In the genomic region with DNA sequence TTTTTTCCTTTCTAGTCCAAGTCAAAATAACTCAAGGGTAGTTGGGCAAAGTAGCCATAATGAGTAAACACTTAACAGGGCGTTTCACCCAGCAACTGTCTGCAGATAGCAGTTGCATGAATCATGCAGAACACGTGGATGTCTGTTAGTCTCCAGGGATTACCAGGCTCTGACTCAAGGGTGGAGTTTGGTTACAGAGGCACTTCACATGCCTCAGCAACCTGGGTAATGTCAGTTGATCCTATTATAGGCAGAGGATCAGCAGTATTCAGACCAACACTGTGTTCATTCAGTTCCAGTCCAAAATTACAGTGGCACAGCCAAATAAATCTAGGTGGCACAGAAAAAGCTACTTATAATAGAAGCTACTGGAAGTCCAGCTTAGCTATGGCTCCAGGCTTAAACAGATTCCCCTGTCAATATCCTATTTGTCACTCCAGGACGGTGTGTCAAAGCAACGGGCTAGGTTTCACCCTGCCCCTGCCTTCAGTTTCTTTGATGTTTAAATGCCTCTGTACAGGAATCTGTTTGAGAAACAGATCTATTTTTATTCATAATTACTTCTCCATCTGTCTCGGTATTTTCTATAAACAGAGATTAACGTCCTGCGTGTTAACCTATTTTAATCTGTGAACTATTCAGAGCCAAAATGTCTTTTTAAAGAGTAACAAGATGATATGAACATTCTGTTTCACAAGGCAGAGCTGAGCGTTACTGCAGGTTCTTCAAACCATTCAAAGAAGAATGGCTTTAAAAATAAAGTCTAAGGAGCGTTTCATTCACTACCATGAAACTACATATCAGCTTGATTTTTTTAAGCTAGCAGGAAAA, we compare ENCODE assay signal across 1 cellular context.
TF ChIP-seq lines count a peak whose summit lies in the region.

No MANE protein-coding gene starts in this region.

TF ChIP-seq in K562, 482 proteins besides CTCF, POLR2A, EP300 and RAD21 (continued from another document and continues in another):
- TF ChIP-seq NCOA6 (IDR thresholded peaks at IDR 0.05) = no peak
- TF ChIP-seq HCFC1 (IDR thresholded peaks at IDR 0.05; ENCODE audit: low read depth, low read length) = no peak
- no peak for TF ChIP-seq ZFX (CRISPR knock-in tag; IDR thresholded peaks at IDR 0.05)
- TF ChIP-seq TEAD1 (CRISPR knock-in tag; IDR thresholded peaks at IDR 0.05) = peak in 1 of 2 experiments; percentile 47; a peak in 1 of 4 replicates
- TF ChIP-seq BMI1 (IDR thresholded peaks at IDR 0.05; ENCODE audit: low read length) = no peak
- peak; percentile 49; the same call in 1 of the 2 replicates for TF ChIP-seq MYBL2 (IDR thresholded peaks at IDR 0.05; ENCODE audit: low read depth)
- TF ChIP-seq MYBL2 (CRISPR knock-in tag; IDR thresholded peaks at IDR 0.05; ENCODE audit: borderline replicate concordance) = no peak
- TF ChIP-seq NRF1 (conservative IDR thresholded peaks at IDR 0.05 in 1 of 2, IDR thresholded peaks at IDR 0.05 in 1 of 2) = no peak
- no peak for TF ChIP-seq ILK (tag; IDR thresholded peaks at IDR 0.05; ENCODE audit: borderline replicate concordance, low read depth)
- TF ChIP-seq TBL1XR1 (IDR thresholded peaks at IDR 0.05; ENCODE audit: low read length in 2 of 2) = peak in 1 of 2 experiments; percentile 36; a peak in 1 of 4 replicates
- TF ChIP-seq DEAF1 (CRISPR knock-in tag; IDR thresholded peaks at IDR 0.05) = no peak
- TF ChIP-seq SMARCA4 (IDR thresholded peaks at IDR 0.05) = peak; percentile 70; the same call in 1 of the 2 replicates
- TF ChIP-seq, protein P1, sequence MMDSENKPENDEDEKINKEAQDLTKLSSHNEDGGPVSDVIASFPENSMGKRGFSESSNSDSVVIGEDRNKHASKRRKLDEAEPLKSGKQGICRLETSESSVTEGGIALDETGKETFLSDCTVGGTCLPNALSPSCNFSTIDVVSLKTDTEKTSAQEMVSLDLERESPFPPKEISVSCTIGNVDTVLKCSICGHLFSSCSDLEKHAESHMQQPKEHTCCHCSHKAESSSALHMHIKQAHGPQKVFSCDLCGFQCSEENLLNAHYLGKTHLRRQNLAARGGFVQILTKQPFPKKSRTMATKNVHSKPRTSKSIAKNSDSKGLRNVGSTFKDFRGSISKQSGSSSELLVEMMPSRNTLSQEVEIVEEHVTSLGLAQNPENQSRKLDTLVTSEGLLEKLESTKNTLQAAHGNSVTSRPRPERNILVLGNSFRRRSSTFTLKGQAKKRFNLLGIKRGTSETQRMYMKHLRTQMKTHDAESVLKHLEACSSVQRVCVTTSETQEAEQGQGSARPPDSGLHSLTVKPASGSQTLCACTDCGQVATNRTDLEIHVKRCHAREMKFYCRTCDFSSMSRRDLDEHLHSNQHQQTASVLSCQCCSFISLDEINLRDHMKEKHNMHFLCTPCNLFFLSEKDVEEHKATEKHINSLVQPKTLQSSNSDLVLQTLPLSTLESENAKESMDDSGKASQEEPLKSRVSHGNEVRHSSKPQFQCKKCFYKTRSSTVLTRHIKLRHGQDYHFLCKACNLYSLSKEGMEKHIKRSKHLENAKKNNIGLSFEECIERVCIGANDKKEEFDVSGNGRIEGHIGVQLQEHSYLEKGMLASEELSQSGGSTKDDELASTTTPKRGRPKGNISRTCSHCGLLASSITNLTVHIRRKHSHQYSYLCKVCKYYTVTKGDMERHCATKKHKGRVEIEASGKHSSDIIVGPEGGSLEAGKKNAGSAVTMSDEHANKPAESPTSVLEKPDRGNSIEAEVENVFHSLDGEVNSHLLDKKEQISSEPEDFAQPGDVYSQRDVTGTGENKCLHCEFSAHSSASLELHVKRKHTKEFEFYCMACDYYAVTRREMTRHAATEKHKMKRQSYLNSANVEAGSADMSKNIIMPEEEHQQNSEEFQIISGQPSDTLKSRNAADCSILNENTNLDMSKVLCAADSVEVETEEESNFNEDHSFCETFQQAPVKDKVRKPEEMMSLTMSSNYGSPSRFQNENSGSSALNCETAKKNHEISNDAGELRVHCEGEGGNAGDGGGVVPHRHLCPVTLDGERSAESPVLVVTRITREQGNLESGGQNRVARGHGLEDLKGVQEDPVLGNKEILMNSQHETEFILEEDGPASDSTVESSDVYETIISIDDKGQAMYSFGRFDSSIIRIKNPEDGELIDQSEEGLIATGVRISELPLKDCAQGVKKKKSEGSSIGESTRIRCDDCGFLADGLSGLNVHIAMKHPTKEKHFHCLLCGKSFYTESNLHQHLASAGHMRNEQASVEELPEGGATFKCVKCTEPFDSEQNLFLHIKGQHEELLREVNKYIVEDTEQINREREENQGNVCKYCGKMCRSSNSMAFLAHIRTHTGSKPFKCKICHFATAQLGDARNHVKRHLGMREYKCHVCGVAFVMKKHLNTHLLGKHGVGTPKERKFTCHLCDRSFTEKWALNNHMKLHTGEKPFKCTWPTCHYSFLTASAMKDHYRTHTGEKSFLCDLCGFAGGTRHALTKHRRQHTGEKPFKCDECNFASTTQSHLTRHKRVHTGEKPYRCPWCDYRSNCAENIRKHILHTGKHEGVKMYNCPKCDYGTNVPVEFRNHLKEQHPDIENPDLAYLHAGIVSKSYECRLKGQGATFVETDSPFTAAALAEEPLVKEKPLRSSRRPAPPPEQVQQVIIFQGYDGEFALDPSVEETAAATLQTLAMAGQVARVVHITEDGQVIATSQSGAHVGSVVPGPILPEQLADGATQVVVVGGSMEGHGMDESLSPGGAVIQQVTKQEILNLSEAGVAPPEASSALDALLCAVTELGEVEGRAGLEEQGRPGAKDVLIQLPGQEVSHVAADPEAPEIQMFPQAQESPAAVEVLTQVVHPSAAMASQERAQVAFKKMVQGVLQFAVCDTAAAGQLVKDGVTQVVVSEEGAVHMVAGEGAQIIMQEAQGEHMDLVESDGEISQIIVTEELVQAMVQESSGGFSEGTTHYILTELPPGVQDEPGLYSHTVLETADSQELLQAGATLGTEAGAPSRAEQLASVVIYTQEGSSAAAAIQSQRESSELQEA (IDR thresholded peaks at IDR 0.05; ENCODE audit: low read depth) = no peak
- TF ChIP-seq, protein P2, sequence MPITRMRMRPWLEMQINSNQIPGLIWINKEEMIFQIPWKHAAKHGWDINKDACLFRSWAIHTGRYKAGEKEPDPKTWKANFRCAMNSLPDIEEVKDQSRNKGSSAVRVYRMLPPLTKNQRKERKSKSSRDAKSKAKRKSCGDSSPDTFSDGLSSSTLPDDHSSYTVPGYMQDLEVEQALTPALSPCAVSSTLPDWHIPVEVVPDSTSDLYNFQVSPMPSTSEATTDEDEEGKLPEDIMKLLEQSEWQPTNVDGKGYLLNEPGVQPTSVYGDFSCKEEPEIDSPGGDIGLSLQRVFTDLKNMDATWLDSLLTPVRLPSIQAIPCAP (CRISPR knock-in tag; IDR thresholded peaks at IDR 0.05; ENCODE audit: borderline replicate concordance) = no peak
- peak; percentile 33; the same call in 1 of the 2 replicates for TF ChIP-seq TCF3 (CRISPR knock-in tag; IDR thresholded peaks at IDR 0.05)
- TF ChIP-seq ZBTB1 (CRISPR knock-in tag; IDR thresholded peaks at IDR 0.05; ENCODE audit: borderline replicate concordance, low read depth) = no peak
- no peak for TF ChIP-seq HDAC6 (IDR thresholded peaks at IDR 0.05; ENCODE audit: low read depth, low read length)
- no peak for TF ChIP-seq E2F3 (CRISPR knock-in tag; IDR thresholded peaks at IDR 0.05)
- no peak for TF ChIP-seq ELF1 (tag; IDR thresholded peaks at IDR 0.05)
- TF ChIP-seq, protein P3, sequence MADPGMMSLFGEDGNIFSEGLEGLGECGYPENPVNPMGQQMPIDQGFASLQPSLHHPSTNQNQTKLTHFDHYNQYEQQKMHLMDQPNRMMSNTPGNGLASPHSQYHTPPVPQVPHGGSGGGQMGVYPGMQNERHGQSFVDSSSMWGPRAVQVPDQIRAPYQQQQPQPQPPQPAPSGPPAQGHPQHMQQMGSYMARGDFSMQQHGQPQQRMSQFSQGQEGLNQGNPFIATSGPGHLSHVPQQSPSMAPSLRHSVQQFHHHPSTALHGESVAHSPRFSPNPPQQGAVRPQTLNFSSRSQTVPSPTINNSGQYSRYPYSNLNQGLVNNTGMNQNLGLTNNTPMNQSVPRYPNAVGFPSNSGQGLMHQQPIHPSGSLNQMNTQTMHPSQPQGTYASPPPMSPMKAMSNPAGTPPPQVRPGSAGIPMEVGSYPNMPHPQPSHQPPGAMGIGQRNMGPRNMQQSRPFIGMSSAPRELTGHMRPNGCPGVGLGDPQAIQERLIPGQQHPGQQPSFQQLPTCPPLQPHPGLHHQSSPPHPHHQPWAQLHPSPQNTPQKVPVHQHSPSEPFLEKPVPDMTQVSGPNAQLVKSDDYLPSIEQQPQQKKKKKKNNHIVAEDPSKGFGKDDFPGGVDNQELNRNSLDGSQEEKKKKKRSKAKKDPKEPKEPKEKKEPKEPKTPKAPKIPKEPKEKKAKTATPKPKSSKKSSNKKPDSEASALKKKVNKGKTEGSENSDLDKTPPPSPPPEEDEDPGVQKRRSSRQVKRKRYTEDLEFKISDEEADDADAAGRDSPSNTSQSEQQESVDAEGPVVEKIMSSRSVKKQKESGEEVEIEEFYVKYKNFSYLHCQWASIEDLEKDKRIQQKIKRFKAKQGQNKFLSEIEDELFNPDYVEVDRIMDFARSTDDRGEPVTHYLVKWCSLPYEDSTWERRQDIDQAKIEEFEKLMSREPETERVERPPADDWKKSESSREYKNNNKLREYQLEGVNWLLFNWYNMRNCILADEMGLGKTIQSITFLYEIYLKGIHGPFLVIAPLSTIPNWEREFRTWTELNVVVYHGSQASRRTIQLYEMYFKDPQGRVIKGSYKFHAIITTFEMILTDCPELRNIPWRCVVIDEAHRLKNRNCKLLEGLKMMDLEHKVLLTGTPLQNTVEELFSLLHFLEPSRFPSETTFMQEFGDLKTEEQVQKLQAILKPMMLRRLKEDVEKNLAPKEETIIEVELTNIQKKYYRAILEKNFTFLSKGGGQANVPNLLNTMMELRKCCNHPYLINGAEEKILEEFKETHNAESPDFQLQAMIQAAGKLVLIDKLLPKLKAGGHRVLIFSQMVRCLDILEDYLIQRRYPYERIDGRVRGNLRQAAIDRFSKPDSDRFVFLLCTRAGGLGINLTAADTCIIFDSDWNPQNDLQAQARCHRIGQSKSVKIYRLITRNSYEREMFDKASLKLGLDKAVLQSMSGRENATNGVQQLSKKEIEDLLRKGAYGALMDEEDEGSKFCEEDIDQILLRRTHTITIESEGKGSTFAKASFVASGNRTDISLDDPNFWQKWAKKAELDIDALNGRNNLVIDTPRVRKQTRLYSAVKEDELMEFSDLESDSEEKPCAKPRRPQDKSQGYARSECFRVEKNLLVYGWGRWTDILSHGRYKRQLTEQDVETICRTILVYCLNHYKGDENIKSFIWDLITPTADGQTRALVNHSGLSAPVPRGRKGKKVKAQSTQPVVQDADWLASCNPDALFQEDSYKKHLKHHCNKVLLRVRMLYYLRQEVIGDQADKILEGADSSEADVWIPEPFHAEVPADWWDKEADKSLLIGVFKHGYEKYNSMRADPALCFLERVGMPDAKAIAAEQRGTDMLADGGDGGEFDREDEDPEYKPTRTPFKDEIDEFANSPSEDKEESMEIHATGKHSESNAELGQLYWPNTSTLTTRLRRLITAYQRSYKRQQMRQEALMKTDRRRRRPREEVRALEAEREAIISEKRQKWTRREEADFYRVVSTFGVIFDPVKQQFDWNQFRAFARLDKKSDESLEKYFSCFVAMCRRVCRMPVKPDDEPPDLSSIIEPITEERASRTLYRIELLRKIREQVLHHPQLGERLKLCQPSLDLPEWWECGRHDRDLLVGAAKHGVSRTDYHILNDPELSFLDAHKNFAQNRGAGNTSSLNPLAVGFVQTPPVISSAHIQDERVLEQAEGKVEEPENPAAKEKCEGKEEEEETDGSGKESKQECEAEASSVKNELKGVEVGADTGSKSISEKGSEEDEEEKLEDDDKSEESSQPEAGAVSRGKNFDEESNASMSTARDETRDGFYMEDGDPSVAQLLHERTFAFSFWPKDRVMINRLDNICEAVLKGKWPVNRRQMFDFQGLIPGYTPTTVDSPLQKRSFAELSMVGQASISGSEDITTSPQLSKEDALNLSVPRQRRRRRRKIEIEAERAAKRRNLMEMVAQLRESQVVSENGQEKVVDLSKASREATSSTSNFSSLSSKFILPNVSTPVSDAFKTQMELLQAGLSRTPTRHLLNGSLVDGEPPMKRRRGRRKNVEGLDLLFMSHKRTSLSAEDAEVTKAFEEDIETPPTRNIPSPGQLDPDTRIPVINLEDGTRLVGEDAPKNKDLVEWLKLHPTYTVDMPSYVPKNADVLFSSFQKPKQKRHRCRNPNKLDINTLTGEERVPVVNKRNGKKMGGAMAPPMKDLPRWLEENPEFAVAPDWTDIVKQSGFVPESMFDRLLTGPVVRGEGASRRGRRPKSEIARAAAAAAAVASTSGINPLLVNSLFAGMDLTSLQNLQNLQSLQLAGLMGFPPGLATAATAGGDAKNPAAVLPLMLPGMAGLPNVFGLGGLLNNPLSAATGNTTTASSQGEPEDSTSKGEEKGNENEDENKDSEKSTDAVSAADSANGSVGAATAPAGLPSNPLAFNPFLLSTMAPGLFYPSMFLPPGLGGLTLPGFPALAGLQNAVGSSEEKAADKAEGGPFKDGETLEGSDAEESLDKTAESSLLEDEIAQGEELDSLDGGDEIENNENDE (IDR thresholded peaks at IDR 0.05; ENCODE audit: low read depth, low read length) = no peak
- TF ChIP-seq HBP1 (CRISPR knock-in tag; IDR thresholded peaks at IDR 0.05) = no peak
- TF ChIP-seq NEUROD1 (IDR thresholded peaks at IDR 0.05; ENCODE audit: borderline replicate concordance, low read depth, low read length, partially characterized antibody) = no peak
- TF ChIP-seq SOX6 (IDR thresholded peaks at IDR 0.05) = peak; percentile 29; the same call in 1 of the 2 replicates
- TF ChIP-seq, protein P4, sequence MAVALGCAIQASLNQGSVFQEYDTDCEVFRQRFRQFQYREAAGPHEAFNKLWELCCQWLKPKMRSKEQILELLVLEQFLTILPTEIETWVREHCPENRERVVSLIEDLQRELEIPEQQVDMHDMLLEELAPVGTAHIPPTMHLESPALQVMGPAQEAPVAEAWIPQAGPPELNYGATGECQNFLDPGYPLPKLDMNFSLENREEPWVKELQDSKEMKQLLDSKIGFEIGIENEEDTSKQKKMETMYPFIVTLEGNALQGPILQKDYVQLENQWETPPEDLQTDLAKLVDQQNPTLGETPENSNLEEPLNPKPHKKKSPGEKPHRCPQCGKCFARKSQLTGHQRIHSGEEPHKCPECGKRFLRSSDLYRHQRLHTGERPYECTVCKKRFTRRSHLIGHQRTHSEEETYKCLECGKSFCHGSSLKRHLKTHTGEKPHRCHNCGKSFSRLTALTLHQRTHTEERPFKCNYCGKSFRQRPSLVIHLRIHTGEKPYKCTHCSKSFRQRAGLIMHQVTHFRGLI (CRISPR knock-in tag; IDR thresholded peaks at IDR 0.05) = no peak
